ENCODE assay signal across 8 cellular contexts in genomic region chr6:5030596-5031136, GRCh38. TPM values are rescaled to one million over a fixed set of nuclear protein-coding genes. Genes with fewer than 3 reads are reported as not detected.
DNase-seq lines count a peak whose midpoint lies in the region; ATAC-seq and TF ChIP-seq lines count a peak whose summit lies in the region.

No MANE protein-coding gene starts in this region.

- H3K27ac Mint-ChIP-seq in activated naive CD8-positive, alpha-beta T cell = peak overlapping the region; percentile 59

- H3K27me3 Mint-ChIP-seq in activated naive CD8-positive, alpha-beta T cell = peaks cover 2% of the 10 kb centered on the region

- ATAC-seq in left cardiac atrium = peak; percentile 61 to 69
- ATAC-seq in sciatic nerve = peak; percentile 49

- peak; percentile 83 for TF ChIP-seq CTCF in GM12864 (IDR thresholded peaks at IDR 0.05; ENCODE audit: low read depth, low read length, missing control alignments)

- H3K4me3 Mint-ChIP-seq in activated naive CD8-positive, alpha-beta T cell = no peak overlapping the region

- CTCF ChIA-PET in HEK293T (lab: Yijun Ruan, JAX) = interaction anchor here (0.5 to 1.5 kb wide), 10 partner anchors 9 to 976 kb away, joined by 3 to 5 read pairs (median 4); partner anchors contain the start of gene RPP40

- no peaks in the 10 kb centered on the region for H3K9me3 Mint-ChIP-seq in activated naive CD8-positive, alpha-beta T cell (ENCODE audit: low read depth)

- DNase-seq in GM12864 (ENCODE audit: low read depth) = peak; percentile 66
- DNase-seq in HEK293T (ENCODE audit: extremely low spot score) = peak; percentile 87
- peak; percentile 62 for DNase-seq in NCI-H1092 (lab: John Stamatoyannopoulos, UW)
- DNase-seq in SKM-1 (lab: John Stamatoyannopoulos, UW; ENCODE audit: unreplicated experiment) = peak; percentile 70
- peak; percentile 82 for DNase-seq in left cardiac atrium
- peak; percentile 80 for DNase-seq in sciatic nerve (ENCODE audit: low spot score)
- no peak for DNase-seq in mesenteric fat pad (ENCODE audit: low spot score)

- H3K36me3 Mint-ChIP-seq in activated naive CD8-positive, alpha-beta T cell = peaks cover 3% of the 10 kb centered on the region

- intact Hi-C loops in left cardiac atrium (cut with DNase I) (no loop called here), sciatic nerve (cut with DNase I) (no loop called here)

- H3K4me1 Mint-ChIP-seq in activated naive CD8-positive, alpha-beta T cell (ENCODE audit: low read depth) = peaks cover 9% of the 10 kb centered on the region

- no peak overlapping the region for H3K4me3 ChIP-seq in GM12864 (ENCODE audit: low read depth, low read length)

- POLR2A ChIA-PET in HEK293T (lab: Yijun Ruan, JAX) = interaction anchor here (0.8 kb wide), 1 partner anchor 27 kb away, joined by 3 read pairs; the partner anchor contains the start of gene RPP40

TF ChIP-seq in HEK293T, 16 proteins besides CTCF, POLR2A, EP300 and RAD21:
- peak; percentile 92 for TF ChIP-seq L3MBTL2 (conservative IDR thresholded peaks at IDR 0.05)
- TF ChIP-seq PKNOX1 (IDR thresholded peaks at IDR 0.05) = peak; percentile 75
- TF ChIP-seq LEF1 (IDR thresholded peaks at IDR 0.05; ENCODE audit: borderline replicate concordance) = no peak

RNA-seq across cellular contexts. Expression of gene RPP40, which starts 26.8 kb away (rescaled TPM):
- total RNA-seq in left cardiac atrium (1 to 10 TPM; 3.7 to 4.9 TPM), sciatic nerve (4.2 TPM), mesenteric fat pad (8.4 TPM)

RNA-seq across cellular contexts. Expression of gene PPP1R3G, which starts 54.5 kb away (rescaled TPM):
- total RNA-seq in left cardiac atrium = 10 to 100 TPM in 1 of 2 donors, 1 to 10 TPM in 1; 7.4 to 10.7 TPM
- 1.7 TPM for total RNA-seq in sciatic nerve
- total RNA-seq in mesenteric fat pad = 1.3 TPM
